ENCODE assay signal across 1 cellular context in the genomic region with DNA sequence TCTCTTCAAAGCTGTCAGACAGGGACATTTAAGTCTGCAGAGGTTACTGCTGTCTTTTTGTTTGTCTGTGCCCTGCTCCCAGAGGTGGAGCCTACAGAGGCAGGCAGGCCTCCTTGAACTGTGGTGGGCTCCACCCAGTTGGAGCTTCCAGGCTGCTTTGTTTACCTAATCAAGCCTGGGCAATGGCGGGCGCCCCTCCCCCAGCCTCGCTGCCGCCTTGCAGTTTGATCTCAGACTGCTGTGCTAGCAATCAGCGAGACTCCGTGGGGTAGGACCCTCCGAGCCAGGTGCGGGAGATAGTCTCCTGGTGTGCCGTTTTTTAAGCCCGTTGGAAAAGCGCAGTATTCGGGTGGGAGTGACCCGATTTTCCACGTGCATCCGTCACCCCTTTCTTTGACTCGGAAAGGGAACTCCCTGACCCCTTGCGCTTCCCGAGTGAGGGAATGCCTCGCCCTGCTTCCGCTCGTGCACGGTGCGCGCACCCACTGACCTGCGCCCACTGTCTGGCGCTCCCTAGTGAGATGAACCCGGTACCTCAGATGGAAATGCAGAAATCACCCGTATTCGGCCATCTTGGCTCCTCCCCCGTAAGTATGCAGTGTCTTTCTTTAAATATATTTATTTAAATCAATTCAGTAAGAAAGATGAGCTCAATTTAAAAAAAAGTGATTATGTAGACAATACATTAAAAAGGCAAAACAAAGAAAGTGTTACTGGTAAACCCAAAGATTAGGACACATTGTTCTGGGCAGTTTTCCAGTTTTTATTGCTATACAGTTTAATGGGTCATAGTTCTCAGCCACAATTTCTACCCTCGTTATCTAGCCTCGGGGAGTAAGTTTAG.
TF ChIP-seq lines count a peak whose summit lies in the region.
"Not testable (repeated sequence)": the region's sequence is repeated elsewhere in the genome, so short reads cannot be mapped to it uniquely, and the experiment has no call there.

No MANE protein-coding gene starts in this region.

TF ChIP-seq in K562, 482 proteins besides CTCF, POLR2A, EP300 and RAD21 (continued from another document and continues in another):
- TF ChIP-seq ZNF449 (CRISPR knock-in tag; IDR thresholded peaks at IDR 0.05) (0 out of 2 replicates have a peak, but pooled peaks have one; percentile 20), JUND (IDR thresholded peaks at IDR 0.05; ENCODE audit: borderline replicate concordance, low read depth, low read length) (0 out of 2 replicates have a peak, but pooled peaks have one; percentile 6), GABPA (tag; conservative IDR thresholded peaks at IDR 0.05; ENCODE audit: low read depth) (peak; percentile 87), GABPB1 (CRISPR knock-in tag; IDR thresholded peaks at IDR 0.05) (peak; percentile 82; the same call in 1 of the 2 replicates), POLR2G (IDR thresholded peaks at IDR 0.05; ENCODE audit: low read depth, low read length) (0 out of 2 replicates have a peak, but pooled peaks have one; percentile 14), ESRRA (IDR thresholded peaks at IDR 0.05; ENCODE audit: borderline replicate concordance, low read depth) (peak; percentile 26; the same call in 1 of the 2 replicates), MTA3 (IDR thresholded peaks at IDR 0.05; ENCODE audit: borderline replicate concordance) (peak; percentile 77; the same call in 1 of the 2 replicates), OTX1 (CRISPR knock-in tag; IDR thresholded peaks at IDR 0.05) (peak; percentile 69; the same call in 1 of the 2 replicates), HIVEP1 (CRISPR knock-in tag; IDR thresholded peaks at IDR 0.05) (0 out of 2 replicates have a peak, but pooled peaks have one; percentile 51), ARID1B (IDR thresholded peaks at IDR 0.05) (peak; percentile 33; the same call in 1 of the 2 replicates), SOX6 (IDR thresholded peaks at IDR 0.05) (peak; percentile 60; the same call in 1 of the 2 replicates), NR2C1 (IDR thresholded peaks at IDR 0.05) (peak; percentile 90), NR2C1 (tag; IDR thresholded peaks at IDR 0.05) (peak; percentile 96), SMARCE1 (IDR thresholded peaks at IDR 0.05) (0 out of 2 replicates have a peak, but pooled peaks have one; percentile 32), FOXK2 (conservative IDR thresholded peaks at IDR 0.05 in 1 of 2, IDR thresholded peaks at IDR 0.05 in 1 of 2; ENCODE audit: low read depth in 2 of 2) (peak; percentile 51 to 65; a peak in 2 of 4 replicates), YY1 (IDR thresholded peaks at IDR 0.05; ENCODE audit: borderline replicate concordance in 1 of 3, control insufficient read depth in 1 of 3, extremely low read depth in 1 of 3, insufficient read depth in 3 of 3, insufficient read length in 1 of 3, insufficient replicate concordance in 2 of 3, low read depth in 1 of 3, low read length in 2 of 3) (peak in 2 of 3 experiments; percentile 53 to 79), GMEB1 (CRISPR knock-in tag; IDR thresholded peaks at IDR 0.05) (peak; percentile 46; the same call in 1 of the 2 replicates), NR2C2 (tag; IDR thresholded peaks at IDR 0.05) (peak; percentile 93), ATF1 (tag; IDR thresholded peaks at IDR 0.05) (peak; percentile 57), KLF1 (tag; IDR thresholded peaks at IDR 0.05) (peak; percentile 62; the same call in 1 of the 2 replicates), RBFOX2 (IDR thresholded peaks at IDR 0.05; ENCODE audit: low read depth, low read length) (0 out of 2 replicates have a peak, but pooled peaks have one; percentile 21), MAX (CRISPR knock-in tag; IDR thresholded peaks at IDR 0.05) (peak; percentile 40; the same call in 1 of the 2 replicates), CTBP1 (IDR thresholded peaks at IDR 0.05; ENCODE audit: borderline replicate concordance) (peak; percentile 65), DIDO1 (tag; IDR thresholded peaks at IDR 0.05; ENCODE audit: low read depth) (peak; percentile 63; the same call in 1 of the 2 replicates), NRF1 (conservative IDR thresholded peaks at IDR 0.05 in 1 of 2, IDR thresholded peaks at IDR 0.05 in 1 of 2) (peak; percentile 68), SMAD4 (CRISPR knock-in tag; conservative IDR thresholded peaks at IDR 0.05) (peak; percentile 73), NFRKB (IDR thresholded peaks at IDR 0.05; ENCODE audit: low read depth) (peak; percentile 48; the same call in 1 of the 2 replicates), NFIC (IDR thresholded peaks at IDR 0.05) (peak; percentile 19), TRIM24 (IDR thresholded peaks at IDR 0.05) (peak in 1 of 2 experiments; percentile 37; a peak in 1 of 4 replicates), KLF6 (CRISPR knock-in tag; IDR thresholded peaks at IDR 0.05; ENCODE audit: borderline replicate concordance) (peak; percentile 48; the same call in 1 of the 2 replicates), DPF2 (IDR thresholded peaks at IDR 0.05) (0 out of 2 replicates have a peak, but pooled peaks have one; percentile 29), CC2D1A (IDR thresholded peaks at IDR 0.05) (peak; percentile 82), POLR2H (tag; IDR thresholded peaks at IDR 0.05; ENCODE audit: low read depth) (0 out of 2 replicates have a peak, but pooled peaks have one; percentile 34), CLOCK (CRISPR knock-in tag; IDR thresholded peaks at IDR 0.05; ENCODE audit: borderline replicate concordance) (0 out of 2 replicates have a peak, but pooled peaks have one; percentile 13), ATF7 (IDR thresholded peaks at IDR 0.05) (peak; percentile 62; the same call in 1 of the 2 replicates), RB1 (IDR thresholded peaks at IDR 0.05; ENCODE audit: low read depth) (peak; percentile 20; the same call in 1 of the 2 replicates), HDAC1 (IDR thresholded peaks at IDR 0.05) (peak in 1 of 2 experiments; percentile 46; a peak in 1 of 4 replicates)
- not testable (repeated sequence) for TF ChIP-seq JUND (tag; IDR thresholded peaks at IDR 0.05; ENCODE audit: borderline replicate concordance, low read depth, low read length); NR2C2 (CRISPR knock-in tag; IDR thresholded peaks at IDR 0.05); ATF1 (CRISPR knock-in tag; IDR thresholded peaks at IDR 0.05)
- TF ChIP-seq, protein P1, sequence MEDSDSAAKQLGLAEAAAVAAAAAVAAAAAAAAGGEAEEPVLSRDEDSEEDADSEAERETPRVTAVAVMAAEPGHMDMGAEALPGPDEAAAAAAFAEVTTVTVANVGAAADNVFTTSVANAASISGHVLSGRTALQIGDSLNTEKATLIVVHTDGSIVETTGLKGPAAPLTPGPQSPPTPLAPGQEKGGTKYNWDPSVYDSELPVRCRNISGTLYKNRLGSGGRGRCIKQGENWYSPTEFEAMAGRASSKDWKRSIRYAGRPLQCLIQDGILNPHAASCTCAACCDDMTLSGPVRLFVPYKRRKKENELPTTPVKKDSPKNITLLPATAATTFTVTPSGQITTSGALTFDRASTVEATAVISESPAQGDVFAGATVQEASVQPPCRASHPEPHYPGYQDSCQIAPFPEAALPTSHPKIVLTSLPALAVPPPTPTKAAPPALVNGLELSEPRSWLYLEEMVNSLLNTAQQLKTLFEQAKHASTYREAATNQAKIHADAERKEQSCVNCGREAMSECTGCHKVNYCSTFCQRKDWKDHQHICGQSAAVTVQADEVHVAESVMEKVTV (CRISPR knock-in tag; IDR thresholded peaks at IDR 0.05), result peak; percentile 52
- TF ChIP-seq, protein P2, sequence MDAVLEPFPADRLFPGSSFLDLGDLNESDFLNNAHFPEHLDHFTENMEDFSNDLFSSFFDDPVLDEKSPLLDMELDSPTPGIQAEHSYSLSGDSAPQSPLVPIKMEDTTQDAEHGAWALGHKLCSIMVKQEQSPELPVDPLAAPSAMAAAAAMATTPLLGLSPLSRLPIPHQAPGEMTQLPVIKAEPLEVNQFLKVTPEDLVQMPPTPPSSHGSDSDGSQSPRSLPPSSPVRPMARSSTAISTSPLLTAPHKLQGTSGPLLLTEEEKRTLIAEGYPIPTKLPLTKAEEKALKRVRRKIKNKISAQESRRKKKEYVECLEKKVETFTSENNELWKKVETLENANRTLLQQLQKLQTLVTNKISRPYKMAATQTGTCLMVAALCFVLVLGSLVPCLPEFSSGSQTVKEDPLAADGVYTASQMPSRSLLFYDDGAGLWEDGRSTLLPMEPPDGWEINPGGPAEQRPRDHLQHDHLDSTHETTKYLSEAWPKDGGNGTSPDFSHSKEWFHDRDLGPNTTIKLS (IDR thresholded peaks at IDR 0.05; ENCODE audit: borderline replicate concordance, low read depth), result peak; percentile 44; the same call in 1 of the 2 replicates
- TF ChIP-seq, protein P3, sequence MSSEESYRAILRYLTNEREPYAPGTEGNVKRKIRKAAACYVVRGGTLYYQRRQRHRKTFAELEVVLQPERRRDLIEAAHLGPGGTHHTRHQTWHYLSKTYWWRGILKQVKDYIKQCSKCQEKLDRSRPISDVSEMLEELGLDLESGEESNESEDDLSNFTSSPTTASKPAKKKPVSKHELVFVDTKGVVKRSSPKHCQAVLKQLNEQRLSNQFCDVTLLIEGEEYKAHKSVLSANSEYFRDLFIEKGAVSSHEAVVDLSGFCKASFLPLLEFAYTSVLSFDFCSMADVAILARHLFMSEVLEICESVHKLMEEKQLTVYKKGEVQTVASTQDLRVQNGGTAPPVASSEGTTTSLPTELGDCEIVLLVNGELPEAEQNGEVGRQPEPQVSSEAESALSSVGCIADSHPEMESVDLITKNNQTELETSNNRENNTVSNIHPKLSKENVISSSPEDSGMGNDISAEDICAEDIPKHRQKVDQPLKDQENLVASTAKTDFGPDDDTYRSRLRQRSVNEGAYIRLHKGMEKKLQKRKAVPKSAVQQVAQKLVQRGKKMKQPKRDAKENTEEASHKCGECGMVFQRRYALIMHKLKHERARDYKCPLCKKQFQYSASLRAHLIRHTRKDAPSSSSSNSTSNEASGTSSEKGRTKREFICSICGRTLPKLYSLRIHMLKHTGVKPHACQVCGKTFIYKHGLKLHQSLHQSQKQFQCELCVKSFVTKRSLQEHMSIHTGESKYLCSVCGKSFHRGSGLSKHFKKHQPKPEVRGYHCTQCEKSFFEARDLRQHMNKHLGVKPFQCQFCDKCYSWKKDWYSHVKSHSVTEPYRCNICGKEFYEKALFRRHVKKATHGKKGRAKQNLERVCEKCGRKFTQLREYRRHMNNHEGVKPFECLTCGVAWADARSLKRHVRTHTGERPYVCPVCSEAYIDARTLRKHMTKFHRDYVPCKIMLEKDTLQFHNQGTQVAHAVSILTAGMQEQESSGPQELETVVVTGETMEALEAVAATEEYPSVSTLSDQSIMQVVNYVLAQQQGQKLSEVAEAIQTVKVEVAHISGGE (CRISPR knock-in tag; IDR thresholded peaks at IDR 0.05), result peak in 1 of 3 experiments; percentile 41; a peak in 1 of 6 replicates
- TF ChIP-seq, protein P4, sequence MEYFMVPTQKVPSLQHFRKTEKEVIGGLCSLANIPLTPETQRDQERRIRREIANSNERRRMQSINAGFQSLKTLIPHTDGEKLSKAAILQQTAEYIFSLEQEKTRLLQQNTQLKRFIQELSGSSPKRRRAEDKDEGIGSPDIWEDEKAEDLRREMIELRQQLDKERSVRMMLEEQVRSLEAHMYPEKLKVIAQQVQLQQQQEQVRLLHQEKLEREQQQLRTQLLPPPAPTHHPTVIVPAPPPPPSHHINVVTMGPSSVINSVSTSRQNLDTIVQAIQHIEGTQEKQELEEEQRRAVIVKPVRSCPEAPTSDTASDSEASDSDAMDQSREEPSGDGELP (CRISPR knock-in tag; IDR thresholded peaks at IDR 0.05; ENCODE audit: borderline replicate concordance), result peak; percentile 41; the same call in 1 of the 2 replicates
- TF ChIP-seq, protein P5, sequence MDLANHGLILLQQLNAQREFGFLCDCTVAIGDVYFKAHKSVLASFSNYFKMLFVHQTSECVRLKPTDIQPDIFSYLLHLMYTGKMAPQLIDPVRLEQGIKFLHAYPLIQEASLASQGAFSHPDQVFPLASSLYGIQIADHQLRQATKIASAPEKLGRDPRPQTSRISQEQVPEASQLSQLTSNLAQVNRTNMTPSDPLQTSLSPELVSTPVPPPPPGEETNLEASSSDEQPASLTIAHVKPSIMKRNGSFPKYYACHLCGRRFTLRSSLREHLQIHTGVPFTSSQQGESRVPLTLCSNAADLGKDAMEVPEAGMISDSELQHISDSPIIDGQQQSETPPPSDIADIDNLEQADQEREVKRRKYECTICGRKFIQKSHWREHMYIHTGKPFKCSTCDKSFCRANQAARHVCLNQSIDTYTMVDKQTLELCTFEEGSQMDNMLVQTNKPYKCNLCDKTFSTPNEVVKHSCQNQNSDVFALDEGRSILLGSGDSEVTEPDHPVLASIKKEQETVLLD (IDR thresholded peaks at IDR 0.05), result 0 out of 2 replicates have a peak, but pooled peaks have one; percentile 30
